ENCODE assay signal across 13 cellular contexts in genomic region chr16:87703071-87703470, GRCh38.
A peak's percentile ranks its signal among the peaks of the same experiment; 100 is the strongest.
DNase-seq lines count a peak whose midpoint lies in the region; ATAC-seq and TF ChIP-seq lines count a peak whose summit lies in the region.
"Had no signal": no experiment of that assay in that cellular context is flagged by ENCODE, and none has a peak within 500 bp of the region (broad histone marks: within the 10 kb centered on the region; RNA-seq: fewer than 3 reads in every experiment).

No MANE protein-coding gene starts in this region.

- H4K8ac ChIP-seq in neuronal stem cell (ENCODE audit: low read depth, low read length), result no peak overlapping the region

- CTCF ChIA-PET in OCI-LY7 (lab: Charles Lee; ENCODE audit: unreplicated experiment), result interaction anchor here (1.5 to 2.9 kb wide), 3 partner anchors 10 to 21 kb away, joined by 3 to 10 read pairs (median 8); no protein-coding TSS in a partner anchor

- peaks cover 54% of the 10 kb centered on the region for H3K4me1 Mint-ChIP-seq in activated T-cell treated with anti-CD3 and anti-CD28 coated beads, Interleukin-2, amount 50 U/mL, for 4 hours (ENCODE audit: low read depth)
- H3K4me1 Mint-ChIP-seq in brain, result peaks cover 20% of the 10 kb centered on the region
- no peaks in the 10 kb centered on the region for H3K4me1 Mint-ChIP-seq in HFFc6 (ENCODE audit: low read depth)

- no peak overlapping the region for H2AK5ac ChIP-seq in neuronal stem cell (ENCODE audit: low read depth, low read length)

- no peak overlapping the region for H3K18ac ChIP-seq in neuronal stem cell (ENCODE audit: low read length)

- no peak overlapping the region for H4K91ac ChIP-seq in neuronal stem cell (ENCODE audit: low read depth, low read length, poor library complexity)

- peaks cover 3% of the 10 kb centered on the region; the same call in 1 of the 2 replicates for H3K79me2 ChIP-seq in OCI-LY7 (ENCODE audit: insufficient read depth, low read depth, low read length)

- H3K9ac ChIP-seq in neuronal stem cell (ENCODE audit: low read depth, low read length, poor library complexity), result no peak overlapping the region

- H3K9me3 Mint-ChIP-seq in activated T-cell treated with anti-CD3 and anti-CD28 coated beads, Interleukin-2, amount 50 U/mL, for 4 hours, result no peaks in the 10 kb centered on the region
- H3K9me3 Mint-ChIP-seq in brain (no peaks in the 10 kb centered on the region), HFFc6 (no peaks in the 10 kb centered on the region)

- POLR2A ChIA-PET in OCI-LY7 (lab: Charles Lee), result interaction anchor here (1.1 to 2.2 kb wide), 5 partner anchors 10 to 167 kb away, joined by 4 to 10 read pairs (median 4); no protein-coding TSS in a partner anchor

- no peak overlapping the region for H2BK5ac ChIP-seq in neuronal stem cell (ENCODE audit: low read length)

- H3K23ac ChIP-seq in neuronal stem cell (ENCODE audit: low read depth, low read length, poor library complexity), result peak overlapping the region; percentile 34

- no peaks in the 10 kb centered on the region for H3K27me3 ChIP-seq in neuronal stem cell (ENCODE audit: control insufficient read depth in 3 of 3, insufficient read depth in 3 of 3, low read depth in 1 of 3, low read length in 3 of 3)
- H3K27me3 ChIP-seq: left lung had no signal

- no peaks in the 10 kb centered on the region for H4K20me1 ChIP-seq in OCI-LY7 (ENCODE audit: insufficient read depth, low read length)

- H3K14ac ChIP-seq in neuronal stem cell (ENCODE audit: low read length), result no peak overlapping the region

- H3K4me1 ChIP-seq in OCI-LY7 (ENCODE audit: insufficient read depth, low read length, poor library complexity, severe bottlenecking) (peaks cover 61% of the 10 kb centered on the region), neuronal stem cell (ENCODE audit: control insufficient read depth in 2 of 2, insufficient read depth in 1 of 2, low read depth in 1 of 2, low read length in 2 of 2) (peaks cover 6 to 16% of the 10 kb centered on the region in 2 donors)
- H3K4me1 ChIP-seq: left lung had no signal

- WGBS in neuronal stem cell (ENCODE audit: extremely low coverage in 2 of 2, insufficient read length in 2 of 2, insufficient replicate concordance in 1 of 2), 2 donors, result no CpG with 5 or more reads among the region's 26 CpGs

- no peaks in the 10 kb centered on the region for H3K9me3 ChIP-seq in OCI-LY7 (ENCODE audit: low read length)
- no peaks in the 10 kb centered on the region for H3K9me3 ChIP-seq in neuronal stem cell (replicated peaks in 1 of 2; ENCODE audit: control insufficient read depth in 2 of 2, insufficient read depth in 1 of 2, low read depth in 1 of 2, low read length in 2 of 2)
- H3K9me3 ChIP-seq: left lung had no signal

- H3K27me3 Mint-ChIP-seq in activated T-cell treated with anti-CD3 and anti-CD28 coated beads, Interleukin-2, amount 50 U/mL, for 4 hours (ENCODE audit: low read depth), result no peaks in the 10 kb centered on the region
- H3K27me3 Mint-ChIP-seq in brain (no peaks in the 10 kb centered on the region), HFFc6 (ENCODE audit: insufficient read depth) (no peaks in the 10 kb centered on the region)

- DNase-seq in activated T-cell treated with anti-CD3 and anti-CD28 coated beads, Interleukin-2, amount 50 U/mL, for 4 hours, result no peak
- DNase-seq in activated T-cell treated with anti-CD3 and anti-CD28 coated beads for 4 hours (no peak), OCI-LY7 (ENCODE audit: low spot score) (no peak), neuronal stem cell (ENCODE audit: low spot score) (no peak), HFFc6 (no peak), amygdala (lab: John Stamatoyannopoulos, UW) (no peak)
- DNase-seq: COR-L47, GOT3, left lung, NCI-H146 had no signal

- peaks cover 13% of the 10 kb centered on the region for H3K36me3 Mint-ChIP-seq in activated T-cell treated with anti-CD3 and anti-CD28 coated beads, Interleukin-2, amount 50 U/mL, for 4 hours (ENCODE audit: insufficient read depth)
- H3K36me3 Mint-ChIP-seq in brain, result peaks cover 15% of the 10 kb centered on the region
- peaks cover 5% of the 10 kb centered on the region; the same call in 1 of the 2 replicates for H3K36me3 Mint-ChIP-seq in HFFc6 (ENCODE audit: low read depth)

- peak overlapping the region in 3 of 5 experiments; percentile 7 to 89 (median 31) for H3K27ac Mint-ChIP-seq in brain
- H3K27ac Mint-ChIP-seq in HFFc6, result no peak overlapping the region

- peaks cover 11% of the 10 kb centered on the region for H3K79me1 ChIP-seq in neuronal stem cell (ENCODE audit: low read depth, low read length)

- no peak overlapping the region for H2AFZ ChIP-seq in OCI-LY7 (ENCODE audit: low read length)
- no peak overlapping the region for H2AFZ ChIP-seq in neuronal stem cell (ENCODE audit: low read length)

- TF ChIP-seq CTCF in OCI-LY7 (conservative IDR thresholded peaks at IDR 0.05; ENCODE audit: low read length) (no peak), brain (conservative IDR thresholded peaks at IDR 0.05) (no peak), HFFc6 (IDR thresholded peaks at IDR 0.05) (no peak)

- H3K27ac ChIP-seq in OCI-LY7 (ENCODE audit: low read depth, low read length, poor library complexity, severe bottlenecking), result peak overlapping the region; percentile 99
- H3K27ac ChIP-seq in neuronal stem cell (replicated peaks; ENCODE audit: low read length), result no peak overlapping the region
- H3K27ac ChIP-seq: left lung, VCaP had no signal

- no peak overlapping the region for H3K4ac ChIP-seq in neuronal stem cell (ENCODE audit: low read length)

- intact Hi-C loops in OCI-LY7 (cut with micrococcal nuclease; ENCODE audit: unreplicated experiment), result loop anchor here (5.0 to 10.0 kb wide), 5 partner anchors 169 to 1264 kb away; partner anchors contain the start of gene MAP1LC3B

- no peak overlapping the region for H2BK15ac ChIP-seq in neuronal stem cell (ENCODE audit: low read length)

- no TSS peak for BruUV-seq in OCI-LY7 (replicated peaks; lab: Mats Ljungman, UMichigan)

- H2BK12ac ChIP-seq in neuronal stem cell (ENCODE audit: low read length), result no peak overlapping the region

- peak overlapping the region; percentile 13 for H3K4me3 Mint-ChIP-seq in activated T-cell treated with anti-CD3 and anti-CD28 coated beads, Interleukin-2, amount 50 U/mL, for 4 hours
- H3K4me3 Mint-ChIP-seq in brain (no peak overlapping the region), HFFc6 (no peak overlapping the region)

- H3K4me2 ChIP-seq in OCI-LY7 (ENCODE audit: low read length) (peak overlapping the region; percentile 70), neuronal stem cell (ENCODE audit: insufficient read depth, low read length, poor library complexity, severe bottlenecking) (no peak overlapping the region)

- H3K4me3 ChIP-seq in OCI-LY7 (ENCODE audit: low read depth, low read length, poor library complexity, severe bottlenecking) (peak overlapping the region; percentile 36), neuronal stem cell (ENCODE audit: low read length in 2 of 2) (no peak overlapping the region)
- H3K4me3 ChIP-seq: left lung had no signal

- no peak for ATAC-seq in activated T-cell treated with anti-CD3 and anti-CD28 coated beads, Interleukin-2, amount 50 U/mL, for 4 hours
- ATAC-seq in HG03039 (IDR thresholded peaks at IDR 0.05; ENCODE audit: unreplicated experiment), result no peak
- ATAC-seq: left lung had no signal

- H2BK120ac ChIP-seq in neuronal stem cell (ENCODE audit: low read depth, low read length), result no peak overlapping the region

- H3K36me3 ChIP-seq in OCI-LY7 (ENCODE audit: insufficient read depth, low read length) (peaks cover 72% of the 10 kb centered on the region), neuronal stem cell (replicated peaks in 1 of 2; ENCODE audit: control insufficient read depth in 2 of 2, insufficient read depth in 2 of 2, low read length in 2 of 2) (peaks cover 16 to 72% of the 10 kb centered on the region in 2 donors)

- no peaks in the 10 kb centered on the region for H3K9me2 ChIP-seq in OCI-LY7 (ENCODE audit: insufficient read depth, low read length)
